ENCODE assay signal across 9 cellular contexts in genomic region chr6:126180585-126180984, GRCh38.
A peak's percentile ranks its signal among the peaks of the same experiment; 100 is the strongest.
DNase-seq lines count a peak whose midpoint lies in the region; ATAC-seq, FAIRE-seq and TF ChIP-seq lines count a peak whose summit lies in the region.
"Had no signal": no experiment of that assay in that cellular context is flagged by ENCODE, and none has a peak within 500 bp of the region (broad histone marks: within the 10 kb centered on the region; RNA-seq: fewer than 3 reads in every experiment).

No MANE protein-coding gene starts in this region.

- no peak for TF ChIP-seq RAD21 in K562 (CRISPR knock-in tag; conservative IDR thresholded peaks at IDR 0.05 in 1 of 2, IDR thresholded peaks at IDR 0.05 in 1 of 2)

- no peak overlapping the region; the same call in 1 of the 2 replicates for H2AFZ ChIP-seq in K562 (ENCODE audit: low read depth, low read length)

- CTCF ChIA-PET in activated CD8-positive, alpha-beta T cell treated with anti-CD3 and anti-CD28 coated beads for 36 hours (lab: Charles Lee), result interaction anchor here (0.7 kb wide), 1 partner anchor 23 kb away, joined by 3 read pairs; no protein-coding TSS in a partner anchor
- CTCF ChIA-PET in activated CD8-positive, alpha-beta T cell treated with anti-CD3 and anti-CD28 coated beads, Interleukin-2, amount 10 ng/mL, durations not matched to agents 7 days and 5 days (lab: Charles Lee), result no interaction called here
- CTCF ChIA-PET in K562 (lab: Yijun Ruan, JAX; ENCODE audit: low intra/inter-chr PET ratio), result no interaction called here

- no TSS peak for BruUV-seq in K562 (replicated peaks; lab: Mats Ljungman, UMichigan)

- TF ChIP-seq POLR2A in K562 (conservative IDR thresholded peaks at IDR 0.05) (no peak), GM12891 (IDR thresholded peaks at IDR 0.05; ENCODE audit: low read depth, low read length) (no peak), adrenal gland (IDR thresholded peaks at IDR 0.05) (no peak)

- no peaks in the 10 kb centered on the region for H3K27me3 Mint-ChIP-seq in activated CD8-positive, alpha-beta T cell treated with anti-CD3 and anti-CD28 coated beads for 36 hours
- no peaks in the 10 kb centered on the region for H3K27me3 Mint-ChIP-seq in activated CD8-positive, alpha-beta T cell treated with anti-CD3 and anti-CD28 coated beads, Interleukin-2, amount 10 ng/mL, durations not matched to agents 7 days and 5 days (ENCODE audit: low read depth)

- H3K4me3 ChIP-seq in K562 (no peak overlapping the region), adrenal gland (no peak overlapping the region), tibial artery (no peak overlapping the region)
- H3K4me3 ChIP-seq: skin epidermis had no signal

- POLR2A ChIA-PET in activated CD8-positive, alpha-beta T cell treated with anti-CD3 and anti-CD28 coated beads for 36 hours (lab: Charles Lee), result no interaction called here
- POLR2A ChIA-PET in activated CD8-positive, alpha-beta T cell treated with anti-CD3 and anti-CD28 coated beads, Interleukin-2, amount 10 ng/mL, durations not matched to agents 7 days and 5 days (lab: Charles Lee), result no interaction called here
- POLR2A ChIA-PET in K562 (lab: Yijun Ruan, JAX), result no interaction called here

- FAIRE-seq in K562 (lab: Jason Lieb, UNC) (no peak), GM12891 (lab: Jason Lieb, UNC) (no peak)

- H3K27ac ChIP-seq in K562 (ENCODE audit: extremely low read depth, low read depth, low read length) (no peak overlapping the region), adrenal gland (no peak overlapping the region), tibial artery (no peak overlapping the region)
- H3K27ac ChIP-seq: skin epidermis had no signal

- H3K27me3 ChIP-seq in K562 (ENCODE audit: control insufficient read depth in 2 of 2, insufficient read depth in 2 of 2, low read length in 2 of 2) (no peaks in the 10 kb centered on the region), adrenal gland (no peaks in the 10 kb centered on the region), tibial artery (no peaks in the 10 kb centered on the region)

- peak; percentile 67 for DNase-seq in activated CD8-positive, alpha-beta T cell treated with anti-CD3 and anti-CD28 coated beads for 36 hours
- no peak for DNase-seq in activated CD8-positive, alpha-beta T cell treated with anti-CD3 and anti-CD28 coated beads, Interleukin-2, amount 10 ng/mL, durations not matched to agents 7 days and 5 days
- DNase-seq in HS-27A (ENCODE audit: low read depth) (peak; percentile 59), K562 (ENCODE audit: extremely low read depth in 1 of 4, low spot score in 3 of 4) (peak in 1 of 4 experiments; percentile 33), GM12891 (ENCODE audit: insufficient read length, low spot score) (no peak), adrenal gland (no peak), tibial artery (no peak)
- peak; percentile 30 for DNase-seq in stimulated activated CD4-positive, alpha-beta T cell treated with anti-CD3 and anti-CD28 coated beads, Interleukin-4, amount 100 ng/mL, for 24 hours

- no peak overlapping the region for H3K4me3 Mint-ChIP-seq in activated CD8-positive, alpha-beta T cell treated with anti-CD3 and anti-CD28 coated beads for 36 hours
- no peak overlapping the region for H3K4me3 Mint-ChIP-seq in activated CD8-positive, alpha-beta T cell treated with anti-CD3 and anti-CD28 coated beads, Interleukin-2, amount 10 ng/mL, durations not matched to agents 7 days and 5 days

- H4K20me1 ChIP-seq in K562 (replicated peaks; ENCODE audit: control insufficient read depth, insufficient read depth, low read length), result no peaks in the 10 kb centered on the region

- H3K9me3 ChIP-seq in K562 (replicated peaks; ENCODE audit: control insufficient read depth, insufficient read depth, low read depth, low read length) (no peaks in the 10 kb centered on the region), adrenal gland (replicated peaks in 1 of 3) (no peaks in the 10 kb centered on the region), tibial artery (no peaks in the 10 kb centered on the region)

- H3K36me3 ChIP-seq in K562 (ENCODE audit: control insufficient read depth, insufficient read depth, low read length) (no peaks in the 10 kb centered on the region), adrenal gland (replicated peaks in 1 of 2) (no peaks in the 10 kb centered on the region), tibial artery (no peaks in the 10 kb centered on the region)

- TF ChIP-seq EP300 in K562 (IDR thresholded peaks at IDR 0.05; ENCODE audit: low read length), result no peak

- H3K9ac ChIP-seq in K562 (ENCODE audit: insufficient read depth in 1 of 2, low read depth in 2 of 2, low read length in 2 of 2), result no peak overlapping the region

- H3K36me3 Mint-ChIP-seq in activated CD8-positive, alpha-beta T cell treated with anti-CD3 and anti-CD28 coated beads for 36 hours (ENCODE audit: low read depth), result no peaks in the 10 kb centered on the region
- no peaks in the 10 kb centered on the region for H3K36me3 Mint-ChIP-seq in activated CD8-positive, alpha-beta T cell treated with anti-CD3 and anti-CD28 coated beads, Interleukin-2, amount 10 ng/mL, durations not matched to agents 7 days and 5 days (ENCODE audit: low read depth)

- H3K9me3 Mint-ChIP-seq in activated CD8-positive, alpha-beta T cell treated with anti-CD3 and anti-CD28 coated beads for 36 hours, result no peaks in the 10 kb centered on the region
- no peaks in the 10 kb centered on the region for H3K9me3 Mint-ChIP-seq in activated CD8-positive, alpha-beta T cell treated with anti-CD3 and anti-CD28 coated beads, Interleukin-2, amount 10 ng/mL, durations not matched to agents 7 days and 5 days (ENCODE audit: insufficient read depth)

- WGBS in K562 (ENCODE audit: insufficient coverage, low coverage, missing lambda C conversion rate), result 73% methylated on average over 4 of the region's 4 CpGs
- 89 to 93% (median 92%) methylated on average over 4 of the region's 4 CpGs for WGBS in adrenal gland, 4 donors

- no peak overlapping the region for H3K27ac Mint-ChIP-seq in activated CD8-positive, alpha-beta T cell treated with anti-CD3 and anti-CD28 coated beads for 36 hours
- no peak overlapping the region for H3K27ac Mint-ChIP-seq in activated CD8-positive, alpha-beta T cell treated with anti-CD3 and anti-CD28 coated beads, Interleukin-2, amount 10 ng/mL, durations not matched to agents 7 days and 5 days

- no peaks in the 10 kb centered on the region for H3K9me1 ChIP-seq in K562 (ENCODE audit: control insufficient read depth, insufficient read depth, low read length)

- H3K4me1 Mint-ChIP-seq in activated CD8-positive, alpha-beta T cell treated with anti-CD3 and anti-CD28 coated beads for 36 hours (ENCODE audit: low read depth), result peaks cover 10% of the 10 kb centered on the region
- H3K4me1 Mint-ChIP-seq in activated CD8-positive, alpha-beta T cell treated with anti-CD3 and anti-CD28 coated beads, Interleukin-2, amount 10 ng/mL, durations not matched to agents 7 days and 5 days (ENCODE audit: low read depth), result no peaks in the 10 kb centered on the region

- H3K4me2 ChIP-seq in K562 (ENCODE audit: insufficient read depth, low read length), result no peak overlapping the region

- ATAC-seq in activated CD8-positive, alpha-beta T cell treated with anti-CD3 and anti-CD28 coated beads for 36 hours, result peak; percentile 97
- ATAC-seq in activated CD8-positive, alpha-beta T cell treated with anti-CD3 and anti-CD28 coated beads, Interleukin-2, amount 10 ng/mL, durations not matched to agents 7 days and 5 days, result no peak
- 0 out of 3 replicates have a peak, but pooled peaks have one; percentile 25 for ATAC-seq in K562

- in situ Hi-C loops in K562 (cut with MboI), result no loop called here

- intact Hi-C loops in activated CD8-positive, alpha-beta T cell treated with anti-CD3 and anti-CD28 coated beads for 36 hours (cut with micrococcal nuclease), result no loop called here
- intact Hi-C loops in K562 (cut with micrococcal nuclease) (no loop called here), adrenal gland (cut with DNase I) (no loop called here), tibial artery (cut with DNase I; ENCODE audit: low total_unique reads) (no loop called here)

- H3K4me1 ChIP-seq in K562 (replicated peaks in 1 of 2; ENCODE audit: control insufficient read depth in 2 of 2, insufficient read depth in 2 of 2, low read length in 2 of 2) (no peaks in the 10 kb centered on the region), adrenal gland (replicated peaks in 1 of 2) (no peaks in the 10 kb centered on the region), tibial artery (no peaks in the 10 kb centered on the region)

- H3K79me2 ChIP-seq in K562 (ENCODE audit: control insufficient read depth, insufficient read depth, low read length), result no peaks in the 10 kb centered on the region

- TF ChIP-seq CTCF in activated CD8-positive, alpha-beta T cell treated with anti-CD3 and anti-CD28 coated beads for 36 hours (IDR thresholded peaks at IDR 0.05), result no peak
- TF ChIP-seq CTCF in K562 (IDR thresholded peaks at IDR 0.05 in 2 of 3, conservative IDR thresholded peaks at IDR 0.05 in 1 of 3; ENCODE audit: insufficient read depth in 2 of 3, low read depth in 1 of 3, low read length in 3 of 3) (no peak), adrenal gland (IDR thresholded peaks at IDR 0.05) (no peak), tibial artery (IDR thresholded peaks at IDR 0.05) (no peak)

TF ChIP-seq in GM12891, 5 proteins besides CTCF, POLR2A, EP300 and RAD21:
- TF ChIP-seq TAF1 (IDR thresholded peaks at IDR 0.05; ENCODE audit: low read depth, low read length), result no peak
- no peak for TF ChIP-seq SPI1 (IDR thresholded peaks at IDR 0.05; ENCODE audit: low read depth, low read length)
- TF ChIP-seq PAX5 (IDR thresholded peaks at IDR 0.05; ENCODE audit: insufficient read depth, low read length, severe bottlenecking), result no peak
- no peak for TF ChIP-seq POU2F2 (IDR thresholded peaks at IDR 0.05; ENCODE audit: low read depth, low read length)
- TF ChIP-seq POLR2AphosphoS5 (IDR thresholded peaks at IDR 0.05; ENCODE audit: low read depth, low read length), result no peak

Comparison
In these comparisons a context has a peak if more than half of its experiments do, and no peak if none do; other contexts are left out.
1. DNase-seq: peak in activated CD8-positive, alpha-beta T cell treated with anti-CD3 and anti-CD28 coated beads for 36 hours (single experiment), HS-27A (single experiment) and stimulated activated CD4-positive, alpha-beta T cell treated with anti-CD3 and anti-CD28 coated beads, Interleukin-4, amount 100 ng/mL, for 24 hours (single experiment); none in activated CD8-positive, alpha-beta T cell treated with anti-CD3 and anti-CD28 coated beads, Interleukin-2, amount 10 ng/mL, durations not matched to agents 7 days and 5 days (single experiment), GM12891 (single experiment), adrenal gland (0 of 7) and tibial artery (0 of 2).